In genomic region chr18:62506495-62507143, GRCh38 we compare ENCODE assay signal across 8 cellular contexts. TPM values are rescaled to one million over a fixed set of nuclear protein-coding genes. Genes with fewer than 3 reads are reported as not detected.
DNase-seq lines count a peak whose midpoint lies in the region; ATAC-seq lines count a peak whose summit lies in the region.

No MANE protein-coding gene starts in this region.

- peaks cover 6 to 26% (median 17%) of the 10 kb centered on the region in 4 donors for H3K4me1 Mint-ChIP-seq in naive thymus-derived CD8-positive, alpha-beta T cell

- DNase-seq in activated naive CD4-positive, alpha-beta T cell treated with anti-CD3 and anti-CD28 coated beads, Interleukin-2, amount 50 U/mL, for 72 hours (ENCODE audit: low spot score in 2 of 2): no peak
- no peak for DNase-seq in naive thymus-derived CD8-positive, alpha-beta T cell
- no peak for DNase-seq in NCI-H2081 (lab: John Stamatoyannopoulos, UW)
- no peak for DNase-seq in stimulated activated CD4-positive, alpha-beta T cell treated with anti-CD3 and anti-CD28 coated beads, Interleukin-4, amount 100 ng/mL, for 24 hours
- DNase-seq in NCI-H1694 treated with DMSO at 0.1 percent for 48 hours (lab: John Stamatoyannopoulos, UW): no peak
- no peak for DNase-seq in DMS 273 treated with DMSO at 0.1 percent for 48 hours (lab: John Stamatoyannopoulos, UW)

- H3K4me3 Mint-ChIP-seq in naive thymus-derived CD8-positive, alpha-beta T cell: peak overlapping the region; percentile 80 to 93 (median 85)

- H3K27ac Mint-ChIP-seq in activated naive CD4-positive, alpha-beta T cell treated with anti-CD3 and anti-CD28 coated beads, Interleukin-2, amount 50 U/mL, for 72 hours: peak overlapping the region; percentile 91 to 98
- peak overlapping the region; percentile 93 to 100 (median 96) for H3K27ac Mint-ChIP-seq in naive thymus-derived CD8-positive, alpha-beta T cell

- POLR2A ChIA-PET in naive thymus-derived CD8-positive, alpha-beta T cell (lab: Charles Lee): interaction anchor here (1.3 to 2.7 kb wide), 4 partner anchors 16 to 86 kb away, joined by 5 to 42 read pairs (median 16); partner anchors contain the start of gene ZCCHC2

- ATAC-seq in GM19025 (IDR thresholded peaks at IDR 0.05; ENCODE audit: low read depth, unreplicated experiment) (peak; percentile 5), HG02970 (IDR thresholded peaks at IDR 0.05; ENCODE audit: low FRiP score, unreplicated experiment) (peak; percentile 5)
- peak in 1 of 2 donors; percentile 3 for ATAC-seq in activated naive CD4-positive, alpha-beta T cell treated with anti-CD3 and anti-CD28 coated beads, Interleukin-2, amount 50 U/mL, for 72 hours
- ATAC-seq in naive thymus-derived CD8-positive, alpha-beta T cell: peak; percentile 29 to 41

- peaks cover 3 to 19% of the 10 kb centered on the region in 2 donors for H3K36me3 Mint-ChIP-seq in activated naive CD4-positive, alpha-beta T cell treated with anti-CD3 and anti-CD28 coated beads, Interleukin-2, amount 50 U/mL, for 72 hours
- peaks cover 0 to 5% (median 3%) of the 10 kb centered on the region in 3 donors for H3K36me3 Mint-ChIP-seq in naive thymus-derived CD8-positive, alpha-beta T cell

- H3K27me3 Mint-ChIP-seq in naive thymus-derived CD8-positive, alpha-beta T cell: no peaks in the 10 kb centered on the region

- H3K9me3 Mint-ChIP-seq in activated naive CD4-positive, alpha-beta T cell treated with anti-CD3 and anti-CD28 coated beads, Interleukin-2, amount 50 U/mL, for 72 hours: peaks cover 7 to 8% of the 10 kb centered on the region in 2 donors
- H3K9me3 Mint-ChIP-seq in naive thymus-derived CD8-positive, alpha-beta T cell: peaks cover 2 to 16% (median 4%) of the 10 kb centered on the region in 9 donors

RNA-seq across cellular contexts. Expression of gene ZCCHC2, which starts 16.2 kb away (rescaled TPM):
- 10 to 100 TPM; 33.8 to 66.0 TPM for total RNA-seq in activated naive CD4-positive, alpha-beta T cell treated with anti-CD3 and anti-CD28 coated beads, Interleukin-2, amount 50 U/mL, for 72 hours
- total RNA-seq in naive thymus-derived CD8-positive, alpha-beta T cell: 10 to 100 TPM; 53.9 to 55.8 TPM
- polyA plus RNA-seq in naive thymus-derived CD8-positive, alpha-beta T cell: 1 to 10 TPM; 1.8 to 2.6 (median 2.6) TPM
